Comparison of ENCODE assay signal across 26 cellular contexts in genomic region chr4:99863-100262, GRCh38.
"Had no signal": no experiment of that assay in that cellular context is flagged by ENCODE, and none has a peak within 500 bp of the region (broad histone marks: within the 10 kb centered on the region; RNA-seq: fewer than 3 reads in every experiment).

No MANE protein-coding gene starts in this region.

- H3K27me3 ChIP-seq: brain microvascular endothelial cell, esophagus squamous epithelium, gastroesophageal sphincter, uterus had no signal

- H3K4me1 ChIP-seq: esophagus squamous epithelium, gastroesophageal sphincter, lower lobe of right lung, uterus had no signal

- H3K4me1 Mint-ChIP-seq: activated naive CD8-positive, alpha-beta T cell treated with anti-CD3 and anti-CD28 coated beads for 36 hours had no signal

- H3K36me3 Mint-ChIP-seq: type B pancreatic cell had no signal

- H3K4me3 ChIP-seq: esophagus squamous epithelium, gastroesophageal sphincter, lower lobe of right lung, mucosa of descending colon, skin epidermis had no signal

- DNase-seq: activated CD4-positive, alpha-beta T cell treated with anti-CD3 and anti-CD28 coated beads for 4 hours; activated CD4-positive, alpha-beta T cell treated with anti-CD3 and anti-CD28 coated beads, Interleukin-2, amount 50 U/mL, for 48 hours; activated CD8-positive, alpha-beta memory T cell treated with anti-CD3 and anti-CD28 coated beads for 24 hours; activated effector memory CD4-positive, alpha-beta T cell treated with Interleukin-2 at 50 U/mL for 16 hours; activated naive CD4-positive, alpha-beta T cell treated with Interleukin-2 at 50 U/mL for 16 hours; activated naive CD8-positive, alpha-beta T cell treated with anti-CD3 and anti-CD28 coated beads for 36 hours; amniotic stem cell; brain microvascular endothelial cell; esophagus squamous epithelium; hippocampal formation; kidney glomerular epithelial cell; lower lobe of right lung; mesenchymal stem cell; mucosa of descending colon; posterior cingulate gyrus; stimulated activated CD4-positive, alpha-beta T cell treated with anti-CD3 and anti-CD28 coated beads, Interleukin-12 subunit alpha, Interleukin-12 subunit beta, amount 100 ng/mL, for 4 hours; stimulated activated CD4-positive, alpha-beta T cell treated with anti-CD3 and anti-CD28 coated beads, Interleukin-4, amount 100 ng/mL, for 1 hour; stimulated activated naive CD8-positive, alpha-beta T cell treated with anti-CD3 and anti-CD28 coated beads, Interleukin-15, Interleukin-2, amounts not matched to agents 100 U/mL and 50 U/mL, for 24 hours; uterus had no signal

- H3K27me3 Mint-ChIP-seq: type B pancreatic cell had no signal

- H3K27ac Mint-ChIP-seq: activated naive CD8-positive, alpha-beta T cell treated with anti-CD3 and anti-CD28 coated beads for 36 hours; natural killer cell treated with Interleukin-12 subunit alpha and Interleukin-12 subunit beta and Interleukin-15 and Interleukin-18, amount 100 ng/mL, for 72 hours; type B pancreatic cell had no signal

- H3K4me3 Mint-ChIP-seq: activated naive CD8-positive, alpha-beta T cell treated with anti-CD3 and anti-CD28 coated beads for 36 hours; natural killer cell treated with Interleukin-12 subunit alpha and Interleukin-12 subunit beta and Interleukin-15 and Interleukin-18, amount 100 ng/mL, for 72 hours; type B pancreatic cell had no signal

- ATAC-seq: gastroesophageal sphincter; left lobe of liver; lower lobe of right lung; mucosa of descending colon; natural killer cell treated with Interleukin-12 subunit alpha and Interleukin-12 subunit beta and Interleukin-15 and Interleukin-18, amount 100 ng/mL, for 72 hours; sciatic nerve; stimulated activated naive CD8-positive, alpha-beta T cell treated with anti-CD3 and anti-CD28 coated beads, Interleukin-15, Interleukin-2, amounts not matched to agents 100 U/mL and 50 U/mL, for 24 hours had no signal

- H3K27ac ChIP-seq: brain microvascular endothelial cell, esophagus squamous epithelium, gastroesophageal sphincter, lower lobe of right lung, skin epidermis, uterus, VCaP had no signal

- H3K36me3 ChIP-seq: brain microvascular endothelial cell, esophagus squamous epithelium, lower lobe of right lung, uterus had no signal
